In the genomic region with DNA sequence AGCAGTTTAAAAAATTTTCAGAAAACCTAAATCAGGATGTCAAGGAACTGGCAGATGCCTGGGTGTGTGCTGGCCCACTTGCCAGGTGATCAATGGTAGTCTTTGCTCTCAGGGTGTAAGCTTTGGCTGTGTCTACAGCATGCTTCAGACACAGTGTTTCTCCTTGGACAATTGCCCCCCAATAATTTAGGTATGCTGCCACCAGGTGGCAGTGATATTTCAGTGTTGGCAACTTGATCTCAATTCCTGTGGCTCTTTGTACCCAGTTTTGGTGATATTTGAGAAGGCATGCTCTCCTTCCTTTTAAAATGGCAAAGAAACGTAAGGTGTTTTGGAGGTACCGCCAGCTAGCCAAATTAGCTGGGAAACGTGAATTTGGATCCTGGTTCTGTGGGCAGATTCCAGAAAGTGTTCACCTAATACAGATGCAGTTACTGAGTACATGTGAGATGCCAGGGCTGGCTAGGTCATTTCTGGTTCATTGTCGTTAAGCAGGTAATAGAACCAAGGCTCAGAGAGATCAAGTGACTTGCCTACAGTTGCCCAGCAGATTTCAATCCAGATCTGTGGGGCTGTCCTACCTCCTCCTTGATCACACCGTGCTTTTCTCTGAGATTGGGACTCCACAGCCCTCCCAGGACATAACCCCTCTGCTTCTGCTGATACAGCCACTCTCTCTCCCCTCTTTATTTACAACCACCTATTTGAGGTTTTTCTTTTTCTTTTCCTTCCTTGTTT, we compare ENCODE assay signal across 9 cellular contexts.
A peak's percentile ranks its signal among the peaks of the same experiment; 100 is the strongest.
DNase-seq lines count a peak whose midpoint lies in the region; ATAC-seq, FAIRE-seq and TF ChIP-seq lines count a peak whose summit lies in the region.
"Had no signal": no experiment of that assay in that cellular context is flagged by ENCODE, and none has a peak within 500 bp of the region (broad histone marks: within the 10 kb centered on the region; RNA-seq: fewer than 3 reads in every experiment).

No MANE protein-coding gene starts in this region.

- no peaks in the 10 kb centered on the region for H3K27me3 ChIP-seq in osteoblast (ENCODE audit: insufficient read depth, low read length)

- TF ChIP-seq RAD21 in A549 (conservative IDR thresholded peaks at IDR 0.05 in 1 of 2, IDR thresholded peaks at IDR 0.05 in 1 of 2) = peak; percentile 78 to 83

- no peak overlapping the region for H2AFZ ChIP-seq in osteoblast (ENCODE audit: low read length)

- no peak overlapping the region for H3K4me2 ChIP-seq in A549
- no peak overlapping the region for H3K4me2 ChIP-seq in osteoblast (ENCODE audit: insufficient read depth, low read length)

- H3K4me1 Mint-ChIP-seq in activated CD4-positive, alpha-beta memory T cell treated with anti-CD3 and anti-CD28 coated beads for 36 hours (ENCODE audit: low read depth) = peaks cover 9% of the 10 kb centered on the region

- TF ChIP-seq CTCF in A549 (IDR thresholded peaks at IDR 0.05) = peak; percentile 74
- peak; percentile 66 for TF ChIP-seq CTCF in GM12872 (IDR thresholded peaks at IDR 0.05; ENCODE audit: insufficient read depth, low read depth, low read length)
- peak; percentile 67 for TF ChIP-seq CTCF in osteoblast (IDR thresholded peaks at IDR 0.05; ENCODE audit: extremely low read depth, low read depth, low read length)

- H3K79me2 ChIP-seq in osteoblast (ENCODE audit: insufficient read depth, low read length) = no peaks in the 10 kb centered on the region

- ATAC-seq in A549 (peak; percentile 35 to 59; a peak in 3 of 6 replicates), HG03571 (IDR thresholded peaks at IDR 0.05; ENCODE audit: unreplicated experiment) (no peak)

- intact Hi-C loops in activated CD4-positive, alpha-beta memory T cell treated with anti-CD3 and anti-CD28 coated beads for 36 hours (cut with micrococcal nuclease) = loop anchor here (1.0 to 10.0 kb wide), 3 partner anchors 74 to 251 kb away; no protein-coding TSS in a partner anchor

- peaks cover 38% of the 10 kb centered on the region for H4K20me1 ChIP-seq in osteoblast (ENCODE audit: insufficient read depth, low read length)

- no peak for FAIRE-seq in A549 (lab: Jason Lieb, UNC)
- FAIRE-seq: islet of Langerhans had no signal

- H3K9me3 ChIP-seq in A549 = no peaks in the 10 kb centered on the region
- no peaks in the 10 kb centered on the region for H3K9me3 ChIP-seq in osteoblast (ENCODE audit: low read depth, low read length)

- H3K27ac ChIP-seq in A549 = peak overlapping the region; percentile 70 to 76
- H3K27ac ChIP-seq in epithelial cell of prostate = peak overlapping the region; percentile 95
- no peak overlapping the region for H3K27ac ChIP-seq in osteoblast (ENCODE audit: low read depth, low read length)

- POLR2A ChIA-PET in A549 (lab: Yijun Ruan, JAX) = no interaction called here
- POLR2A ChIA-PET in activated CD4-positive, alpha-beta memory T cell treated with anti-CD3 and anti-CD28 coated beads for 36 hours (lab: Charles Lee) = no interaction called here

- peak; percentile 65 to 73 for DNase-seq in A549 (ENCODE audit: low read depth in 1 of 2, low spot score in 1 of 2)
- peak; percentile 33 for DNase-seq in NCI-H2227 (lab: John Stamatoyannopoulos, UW; ENCODE audit: unreplicated experiment)
- peak; percentile 73 for DNase-seq in activated CD4-positive, alpha-beta memory T cell treated with anti-CD3 and anti-CD28 coated beads for 36 hours
- DNase-seq in epithelial cell of prostate (ENCODE audit: low read depth, low spot score) = no peak
- no peak for DNase-seq in osteoblast (ENCODE audit: insufficient read length, low spot score, missing footprints)
- DNase-seq in NCI-H1048 (lab: John Stamatoyannopoulos, UW) = no peak

- no peaks in the 10 kb centered on the region for H3K36me3 ChIP-seq in osteoblast (ENCODE audit: insufficient read depth, low read length)

- H3K27ac Mint-ChIP-seq in activated CD4-positive, alpha-beta memory T cell treated with anti-CD3 and anti-CD28 coated beads for 36 hours = peak overlapping the region; percentile 8

- no peak for TF ChIP-seq EP300 in A549 (IDR thresholded peaks at IDR 0.05)

- H3K4me3 Mint-ChIP-seq in activated CD4-positive, alpha-beta memory T cell treated with anti-CD3 and anti-CD28 coated beads for 36 hours = no peak overlapping the region

- no peak for TF ChIP-seq POLR2A in A549 (IDR thresholded peaks at IDR 0.05; ENCODE audit: low read length)

- no peaks in the 10 kb centered on the region for H3K9me3 Mint-ChIP-seq in activated CD4-positive, alpha-beta memory T cell treated with anti-CD3 and anti-CD28 coated beads for 36 hours

- H3K27me3 Mint-ChIP-seq in activated CD4-positive, alpha-beta memory T cell treated with anti-CD3 and anti-CD28 coated beads for 36 hours = no peaks in the 10 kb centered on the region

- CTCF ChIA-PET in A549 (lab: Yijun Ruan, JAX) = interaction anchor here (0.7 to 6.3 kb wide), 39 partner anchors 8 to 375 kb away, joined by 3 to 40 read pairs (median 4); no protein-coding TSS in a partner anchor
- CTCF ChIA-PET in activated CD4-positive, alpha-beta memory T cell treated with anti-CD3 and anti-CD28 coated beads for 36 hours (lab: Charles Lee) = interaction anchor here (0.6 to 5.8 kb wide), 14 partner anchors 32 to 223 kb away, joined by 3 to 65 read pairs (median 4); no protein-coding TSS in a partner anchor

- H3K36me3 Mint-ChIP-seq in activated CD4-positive, alpha-beta memory T cell treated with anti-CD3 and anti-CD28 coated beads for 36 hours = peaks cover 8% of the 10 kb centered on the region

- H3K4me3 ChIP-seq in A549 (no peak overlapping the region), osteoblast (ENCODE audit: insufficient read depth, low read length) (no peak overlapping the region)

- 73% methylated on average over 5 of the region's 5 CpGs for WGBS in A549 (ENCODE audit: missing lambda C conversion rate)

- peaks cover 41% of the 10 kb centered on the region for H3K4me1 ChIP-seq in A549
- peaks cover 17% of the 10 kb centered on the region for H3K4me1 ChIP-seq in osteoblast (ENCODE audit: insufficient read depth, low read length)

TF ChIP-seq in A549, 52 proteins besides CTCF, POLR2A, EP300 and RAD21:
- TF ChIP-seq SMC3 (IDR thresholded peaks at IDR 0.05) (peak; percentile 85), ZC3H11A (IDR thresholded peaks at IDR 0.05) (no peak), POLR2AphosphoS2 (conservative IDR thresholded peaks at IDR 0.05; ENCODE audit: low read length) (no peak)

Comparison
In these comparisons a context has a peak if more than half of its experiments do, and no peak if none do; other contexts are left out.
1. DNase-seq: peak in A549 (2 of 2), NCI-H2227 (single experiment) and activated CD4-positive, alpha-beta memory T cell treated with anti-CD3 and anti-CD28 coated beads for 36 hours (single experiment); none in epithelial cell of prostate (single experiment), osteoblast (single experiment) and NCI-H1048 (single experiment).
2. Peak in every context shown above with its lines, with median percentiles within 50 percentile points of each other: CTCF ChIP-seq.